ENCODE assay signal across 9 cellular contexts in genomic region chr6:134295953-134296553, GRCh38. TPM values are rescaled to one million over a fixed set of nuclear protein-coding genes. Genes with fewer than 3 reads are reported as not detected.
DNase-seq lines count a peak whose midpoint lies in the region; ATAC-seq, FAIRE-seq and TF ChIP-seq lines count a peak whose summit lies in the region.
"Had no signal": no experiment of that assay in that cellular context is flagged by ENCODE, and none has a peak within 500 bp of the region (broad histone marks: within the 10 kb centered on the region; RNA-seq: fewer than 3 reads in every experiment).

No MANE protein-coding gene starts in this region.

- TF ChIP-seq EP300 in A549 (IDR thresholded peaks at IDR 0.05), result peak; percentile 60 to 63; a peak in 2 of 5 replicates

- no peaks in the 10 kb centered on the region for H3K36me3 ChIP-seq in MG63

- H3K36me3 Mint-ChIP-seq in brain (peaks cover 11% of the 10 kb centered on the region), type B pancreatic cell (peaks cover 3% of the 10 kb centered on the region)

- H3K4me3 ChIP-seq in A549, result no peak overlapping the region
- H3K4me3 ChIP-seq in MG63, result no peak overlapping the region

- DNase-seq in A549 (ENCODE audit: low read depth in 1 of 2, low spot score in 1 of 2), result peak; percentile 82 to 92
- peak; percentile 84 for DNase-seq in MG63
- DNase-seq in kidney tubule cell (ENCODE audit: low spot score), result peak; percentile 97
- DNase-seq in type B pancreatic cell (ENCODE audit: extremely low spot score, unreplicated experiment), result no peak
- DNase-seq in activated CD4-positive, alpha-beta T cell treated with anti-CD3 and anti-CD28 coated beads, Interleukin-2, amount 50 U/mL, for 1 hour, result no peak
- DNase-seq in GDM1 (lab: John Stamatoyannopoulos, UW), result no peak
- DNase-seq: DND-41 had no signal

- TF ChIP-seq CTCF in A549 (IDR thresholded peaks at IDR 0.05) (no peak), brain (conservative IDR thresholded peaks at IDR 0.05) (no peak), type B pancreatic cell (conservative IDR thresholded peaks at IDR 0.05) (no peak)

- FAIRE-seq in A549 (lab: Jason Lieb, UNC), result no peak

- 0 out of 5 replicates have a peak, but pooled peaks of 1 of the 2 experiments have one; percentile 30 for TF ChIP-seq RAD21 in A549 (conservative IDR thresholded peaks at IDR 0.05 in 1 of 2, IDR thresholded peaks at IDR 0.05 in 1 of 2)

- H3K27me3 Mint-ChIP-seq in brain, result peaks cover 4% of the 10 kb centered on the region
- peaks cover 40% of the 10 kb centered on the region for H3K27me3 Mint-ChIP-seq in type B pancreatic cell

- CTCF ChIA-PET in A549 (lab: Yijun Ruan, JAX), result no interaction called here

- no peak overlapping the region for H3K4me3 Mint-ChIP-seq in brain
- H3K4me3 Mint-ChIP-seq in type B pancreatic cell, result no peak overlapping the region

- no peaks in the 10 kb centered on the region for H3K9me3 ChIP-seq in A549
- peaks cover 5% of the 10 kb centered on the region; the same call in 1 of the 2 replicates for H3K9me3 ChIP-seq in MG63

- ATAC-seq in A549 (peak; percentile 92 to 97), GM21390 (IDR thresholded peaks at IDR 0.05; ENCODE audit: unreplicated experiment) (peak; percentile 69)

- TF ChIP-seq POLR2A in A549 (IDR thresholded peaks at IDR 0.05; ENCODE audit: low read length), result no peak

- peak overlapping the region in 4 of 5 experiments; percentile 10 to 75 (median 58) for H3K27ac Mint-ChIP-seq in brain
- H3K27ac Mint-ChIP-seq in type B pancreatic cell, result peak overlapping the region; percentile 32

- H3K4me1 Mint-ChIP-seq in brain, result peaks cover 7% of the 10 kb centered on the region
- peaks cover 20% of the 10 kb centered on the region for H3K4me1 Mint-ChIP-seq in type B pancreatic cell (ENCODE audit: unreplicated experiment)

- POLR2A ChIA-PET in A549 (lab: Yijun Ruan, JAX), result interaction anchor here (0.5 to 0.6 kb wide), 2 partner anchors 10 to 16 kb away, joined by 4 to 5 read pairs; no protein-coding TSS in a partner anchor

- no peaks in the 10 kb centered on the region for H3K27me3 ChIP-seq in MG63

- H3K4me2 ChIP-seq in A549, result peak overlapping the region; percentile 33

- H3K4me1 ChIP-seq in A549, result peaks cover 33% of the 10 kb centered on the region

- 16% methylated on average over 6 of the region's 6 CpGs for WGBS in A549 (ENCODE audit: missing lambda C conversion rate)

- peaks cover 0 to 12% (median 0%) of the 10 kb centered on the region in 5 experiments for H3K9me3 Mint-ChIP-seq in brain
- no peaks in the 10 kb centered on the region for H3K9me3 Mint-ChIP-seq in type B pancreatic cell

- H3K27ac ChIP-seq in A549, result peak overlapping the region; percentile 61 to 93

TF ChIP-seq in A549, 52 proteins besides CTCF, POLR2A, EP300 and RAD21:
- TF ChIP-seq JUN (IDR thresholded peaks at IDR 0.05) (peak in 1 of 2 experiments; percentile 54; a peak in 2 of 5 replicates), FOSL2 (IDR thresholded peaks at IDR 0.05) (peak; percentile 72; the same call in 1 of the 2 replicates), FOSL2 (CRISPR knock-in tag; IDR thresholded peaks at IDR 0.05) (peak; percentile 89), SREBF2 (IDR thresholded peaks at IDR 0.05) (no peak), ZNF302 (CRISPR knock-in tag; IDR thresholded peaks at IDR 0.05) (no peak), GATA3 (IDR thresholded peaks at IDR 0.05; ENCODE audit: borderline replicate concordance) (peak; percentile 78), FOXS1 (CRISPR knock-in tag; IDR thresholded peaks at IDR 0.05) (no peak), BCL3 (IDR thresholded peaks at IDR 0.05) (0 out of 3 replicates have a peak, but pooled peaks have one; percentile 52), USF2 (IDR thresholded peaks at IDR 0.05) (peak; percentile 54; the same call in 1 of the 2 replicates), JUNB (IDR thresholded peaks at IDR 0.05) (peak; percentile 69), MYC (IDR thresholded peaks at IDR 0.05; ENCODE audit: borderline replicate concordance, low read length) (no peak), SMC3 (IDR thresholded peaks at IDR 0.05) (0 out of 3 replicates have a peak, but pooled peaks have one; percentile 21)
TF ChIP-seq in A549: peak in this region for 7.

RNA-seq across cellular contexts. Expression of gene SGK1, which starts 21.9 kb away (rescaled TPM):
- polyA plus RNA-seq in A549 (2011; rRNA removed) (131 and 133 TPM in 2 replicates), A549 (2017; fragmentation: RNase III; extraction: RNeasy Plus Mini Kit Qiagen cat#74134 plus additional on column Dnase treatment) (32.0 to 41.5 TPM (median 41.3 TPM) in 3 replicates), brain (ENCODE audit: insufficient read depth, low read depth, low replicate concordance) (38.5 TPM)
- 105 and 117 TPM in 2 replicates for polyA plus RNA-seq in A549 (2012; cell fraction: cytosol; rRNA removed)
- polyA plus RNA-seq in A549 (2012; cell fraction: nucleus; rRNA removed), result 226 and 278 TPM in 2 replicates
- polyA minus RNA-seq in A549 (2011; rRNA and poly(A)+ RNA removed), result 143 and 146 TPM in 2 replicates
- 67.1 and 80.0 TPM in 2 replicates for total RNA-seq in MG63 (2014; rRNA removed; shearing (Covaris generic); ENCODE audit: low replicate concordance)
- total RNA-seq in type B pancreatic cell (ENCODE audit: low replicate concordance), result 52.6 and 56.1 TPM in 2 replicates

Comparison
In these comparisons a context has a peak if more than half of its experiments do, and no peak if none do; other contexts are left out.
1. DNase-seq: peak in A549 (2 of 2), MG63 (single experiment) and kidney tubule cell (single experiment); none in type B pancreatic cell (single experiment), activated CD4-positive, alpha-beta T cell treated with anti-CD3 and anti-CD28 coated beads, Interleukin-2, amount 50 U/mL, for 1 hour (single experiment) and GDM1 (single experiment).